In the genomic region with DNA sequence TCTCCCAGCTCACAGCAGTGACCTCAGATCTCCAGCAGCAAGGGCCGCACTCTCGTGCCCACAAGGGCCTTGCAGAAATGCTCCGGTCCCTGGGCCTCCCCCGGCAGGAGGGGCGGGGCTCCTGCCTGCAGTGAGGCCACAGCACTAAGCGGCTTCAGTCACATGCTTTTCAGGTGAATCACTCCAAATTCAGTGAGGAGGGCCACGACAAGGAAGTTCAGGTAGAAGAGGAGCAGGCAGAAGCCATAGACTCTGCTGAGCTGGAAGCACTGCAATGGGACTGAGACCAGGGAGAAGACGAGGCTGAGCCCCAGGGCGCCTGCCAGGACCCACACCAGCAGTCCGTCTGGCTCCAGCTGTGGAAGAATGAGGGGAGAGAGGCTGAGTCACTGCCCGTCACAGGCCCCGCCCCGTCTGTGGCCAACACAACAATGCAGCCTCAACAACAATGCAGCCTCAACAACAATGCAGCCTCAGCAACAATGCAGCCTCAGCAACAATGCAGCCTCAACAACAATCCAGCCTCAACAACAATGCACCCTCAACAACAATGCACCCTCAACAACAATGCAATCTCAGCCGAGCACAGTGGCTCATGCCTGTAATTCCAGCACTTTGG, we compare ENCODE assay signal across 9 cellular contexts. TPM values are rescaled to one million over a fixed set of nuclear protein-coding genes. Genes with fewer than 3 reads are reported as not detected.
DNase-seq lines count a peak whose midpoint lies in the region; ATAC-seq and TF ChIP-seq lines count a peak whose summit lies in the region.
"Had no signal": no experiment of that assay in that cellular context is flagged by ENCODE, and none has a peak within 500 bp of the region (broad histone marks: within the 10 kb centered on the region; RNA-seq: fewer than 3 reads in every experiment).

No MANE protein-coding gene starts in this region.

- DNase-seq in Daoy (ENCODE audit: low read depth) (peak; percentile 85), RKO (ENCODE audit: low spot score) (peak; percentile 58), fibroblast of peridontal ligament (ENCODE audit: extremely low read depth) (peak; percentile 69), ovary (peak; percentile 75 to 83 (median 78)), NCI-H446 treated with DMSO at 0.1 percent for 48 hours (lab: John Stamatoyannopoulos, UW) (no peak), AML-193 (lab: John Stamatoyannopoulos, UW) (no peak)
- DNase-seq in activated CD8-positive, alpha-beta T cell treated with anti-CD3 and anti-CD28 coated beads for 36 hours, result no peak

- ATAC-seq in GM21619 (IDR thresholded peaks at IDR 0.05; ENCODE audit: unreplicated experiment), result no peak
- no peak for ATAC-seq in activated CD8-positive, alpha-beta T cell treated with anti-CD3 and anti-CD28 coated beads for 36 hours

- intact Hi-C loops in ovary (cut with DNase I), result loop anchor here in 2 of 4 donors (5.0 to 10.0 kb wide), 2 partner anchors 102 to 125 kb away; a partner anchor contains a TSS
- intact Hi-C loops in activated CD8-positive, alpha-beta T cell treated with anti-CD3 and anti-CD28 coated beads for 36 hours (cut with micrococcal nuclease), result no loop called here

- POLR2A ChIA-PET in activated CD8-positive, alpha-beta T cell treated with anti-CD3 and anti-CD28 coated beads for 36 hours (lab: Charles Lee), result no interaction called here

- TF ChIP-seq CTCF in ovary (IDR thresholded peaks at IDR 0.05), result no peak
- no peak for TF ChIP-seq CTCF in activated CD8-positive, alpha-beta T cell treated with anti-CD3 and anti-CD28 coated beads for 36 hours (IDR thresholded peaks at IDR 0.05)

- peak overlapping the region in 1 of 2 donors; percentile 42 for H3K27ac ChIP-seq in ovary

- CTCF ChIA-PET in activated CD8-positive, alpha-beta T cell treated with anti-CD3 and anti-CD28 coated beads for 36 hours (lab: Charles Lee), result no interaction called here

- H3K27ac Mint-ChIP-seq in activated CD8-positive, alpha-beta T cell treated with anti-CD3 and anti-CD28 coated beads for 36 hours, result no peak overlapping the region
- H3K27ac Mint-ChIP-seq: nephron had no signal

- no peaks in the 10 kb centered on the region for H3K9me3 ChIP-seq in ovary

- no peaks in the 10 kb centered on the region for H3K27me3 ChIP-seq in ovary

- no peak overlapping the region for H3K4me3 Mint-ChIP-seq in activated CD8-positive, alpha-beta T cell treated with anti-CD3 and anti-CD28 coated beads for 36 hours
- H3K4me3 Mint-ChIP-seq: nephron had no signal

- no peak for TF ChIP-seq EP300 in ovary (IDR thresholded peaks at IDR 0.05)

- peaks cover 15% of the 10 kb centered on the region for H3K36me3 Mint-ChIP-seq in activated CD8-positive, alpha-beta T cell treated with anti-CD3 and anti-CD28 coated beads for 36 hours (ENCODE audit: low read depth)

- H3K9me3 Mint-ChIP-seq in activated CD8-positive, alpha-beta T cell treated with anti-CD3 and anti-CD28 coated beads for 36 hours, result no peaks in the 10 kb centered on the region
- H3K9me3 Mint-ChIP-seq: nephron had no signal

- 12 to 19% (median 13%) methylated on average over 14 of the region's 14 CpGs for WGBS in ovary, 3 donors

- no peaks in the 10 kb centered on the region for H3K27me3 Mint-ChIP-seq in activated CD8-positive, alpha-beta T cell treated with anti-CD3 and anti-CD28 coated beads for 36 hours

- H3K4me3 ChIP-seq in ovary, result no peak overlapping the region

- peaks cover 13% of the 10 kb centered on the region for H3K4me1 Mint-ChIP-seq in activated CD8-positive, alpha-beta T cell treated with anti-CD3 and anti-CD28 coated beads for 36 hours (ENCODE audit: low read depth)
- H3K4me1 Mint-ChIP-seq: nephron had no signal

- no peaks in the 10 kb centered on the region for H3K36me3 ChIP-seq in ovary

- TF ChIP-seq POLR2A in ovary (IDR thresholded peaks at IDR 0.05), result no peak

- H3K4me1 ChIP-seq in ovary (ENCODE audit: insufficient read depth), result peaks cover 24% of the 10 kb centered on the region

RNA-seq across cellular contexts. Expression of a gene that starts 35.2 kb away (rescaled TPM):
- 13.4 and 16.4 TPM in 2 replicates for total RNA-seq in Daoy (2014; rRNA removed; shearing (Covaris generic))
- 100 to 1,000 TPM in 3 of 7 donors, 10 to 100 TPM in 4; 36.9 to 117 (median 88.0) TPM for total RNA-seq in ovary
- polyA plus RNA-seq in ovary, result 10 to 100 TPM; 61.0 to 72.9 TPM
- total RNA-seq in activated CD8-positive, alpha-beta T cell treated with anti-CD3 and anti-CD28 coated beads for 36 hours, result 10 to 100 TPM; 13.4 to 18.9 TPM

RNA-seq across cellular contexts. Expression of a gene that starts 58.7 kb away (rescaled TPM):
- 6.1 and 22.2 TPM in 2 replicates for total RNA-seq in Daoy (2014; rRNA removed; shearing (Covaris generic))
- total RNA-seq in ovary, result 100 to 1,000 TPM in 1 of 7 donors, 10 to 100 TPM in 6; 31.5 to 101 (median 81.9) TPM
- polyA plus RNA-seq in ovary, result 100 to 1,000 TPM in 1 of 2 donors, 10 to 100 TPM in 1; 45.0 to 135 TPM
- 10 to 100 TPM; 13.5 to 13.9 TPM for total RNA-seq in activated CD8-positive, alpha-beta T cell treated with anti-CD3 and anti-CD28 coated beads for 36 hours

Comparison
In these comparisons a context has a peak if more than half of its experiments do, and no peak if none do; other contexts are left out.
1. DNase-seq: peak in Daoy (single experiment), RKO (single experiment), fibroblast of peridontal ligament (single experiment) and ovary (5 of 5); none in NCI-H446 treated with DMSO at 0.1 percent for 48 hours (single experiment), activated CD8-positive, alpha-beta T cell treated with anti-CD3 and anti-CD28 coated beads for 36 hours (single experiment) and AML-193 (0 of 2).